9 cellular contexts compared by ENCODE assay signal in genomic region chr1:154445040-154445472, GRCh38. TPM values are rescaled to one million over a fixed set of nuclear protein-coding genes. Genes with fewer than 3 reads are reported as not detected.
DNase-seq lines count a peak whose midpoint lies in the region; ATAC-seq and TF ChIP-seq lines count a peak whose summit lies in the region.
"Had no signal": no experiment of that assay in that cellular context is flagged by ENCODE, and none has a peak within 500 bp of the region (broad histone marks: within the 10 kb centered on the region; RNA-seq: fewer than 3 reads in every experiment).

No MANE protein-coding gene starts in this region.

- DNase-seq in stimulated activated naive CD4-positive, alpha-beta T cell treated with Interleukin-2 at 50 U/mL for 16 hours (lab: John Stamatoyannopoulos, UW): peak; percentile 13
- no peak for DNase-seq in stimulated activated naive CD4-positive, alpha-beta T cell (lab: John Stamatoyannopoulos, UW)
- DNase-seq in chondrocyte (ENCODE audit: low spot score): no peak
- no peak for DNase-seq in cardiac septum (ENCODE audit: low spot score)
- DNase-seq in nucleus accumbens (lab: John Stamatoyannopoulos, UW): no peak
- DNase-seq in mesothelial cell of epicardium (ENCODE audit: low spot score in 2 of 2, unreplicated experiment in 2 of 2): no peak
- DNase-seq: naive B cell had no signal

- H3K4me2 ChIP-seq in Loucy (ENCODE audit: low read depth, low read length, poor library complexity, severe bottlenecking): peak overlapping the region; percentile 8

- intact Hi-C loops in cardiac septum (cut with DNase I): no loop called here

- H3K27me3 ChIP-seq in Loucy (ENCODE audit: insufficient read depth, low read length, poor library complexity, severe bottlenecking): peaks cover 7% of the 10 kb centered on the region

- no peaks in the 10 kb centered on the region for H3K79me2 ChIP-seq in Loucy (ENCODE audit: insufficient read depth, low read length)

- H3K36me3 ChIP-seq in Loucy (ENCODE audit: insufficient read depth, low read length): no peaks in the 10 kb centered on the region

- no peaks in the 10 kb centered on the region for H4K20me1 ChIP-seq in Loucy (ENCODE audit: insufficient read depth, low read length, poor library complexity, severe bottlenecking)

- H3K4me1 ChIP-seq in Loucy (ENCODE audit: insufficient read depth, low read length, poor library complexity, severe bottlenecking): peaks cover 13% of the 10 kb centered on the region

- H3K36me3 Mint-ChIP-seq in chondrocyte (ENCODE audit: low read depth): peaks cover 2% of the 10 kb centered on the region
- H3K36me3 Mint-ChIP-seq in mesothelial cell of epicardium: no peaks in the 10 kb centered on the region
- H3K36me3 Mint-ChIP-seq: naive B cell had no signal

- H3K9me3 Mint-ChIP-seq in chondrocyte (ENCODE audit: low read depth) (no peaks in the 10 kb centered on the region), mesothelial cell of epicardium (no peaks in the 10 kb centered on the region)
- H3K9me3 Mint-ChIP-seq: naive B cell had no signal

- TF ChIP-seq CTCF in Loucy (conservative IDR thresholded peaks at IDR 0.05; ENCODE audit: low read length) (no peak), chondrocyte (IDR thresholded peaks at IDR 0.05) (no peak), mesothelial cell of epicardium (IDR thresholded peaks at IDR 0.05; ENCODE audit: unreplicated experiment) (no peak)

- no peaks in the 10 kb centered on the region for H3F3A ChIP-seq in Loucy (ENCODE audit: low read depth)

- H3K9ac ChIP-seq in Loucy (ENCODE audit: low read depth, low read length, poor library complexity, severe bottlenecking): no peak overlapping the region

- no peak overlapping the region for H3K4me3 ChIP-seq in Loucy (ENCODE audit: low read length, poor library complexity, severe bottlenecking)

- no peak for ATAC-seq in HG03520 (IDR thresholded peaks at IDR 0.05; ENCODE audit: unreplicated experiment)

- H3K9me3 ChIP-seq in Loucy (ENCODE audit: insufficient read depth, low read depth, low read length): no peaks in the 10 kb centered on the region

- H3K27ac Mint-ChIP-seq in chondrocyte (ENCODE audit: unreplicated experiment) (peak overlapping the region; percentile 27), mesothelial cell of epicardium (no peak overlapping the region)

- H3K9me2 ChIP-seq in Loucy (replicated peaks; ENCODE audit: low read depth, low read length): no peaks in the 10 kb centered on the region

- no peak overlapping the region for H2AFZ ChIP-seq in Loucy (ENCODE audit: low read length)

- H3K4me1 Mint-ChIP-seq in chondrocyte (ENCODE audit: low read depth) (peaks cover 48% of the 10 kb centered on the region), mesothelial cell of epicardium (peaks cover 22% of the 10 kb centered on the region)

- H3K27me3 Mint-ChIP-seq in chondrocyte (ENCODE audit: low read depth): no peaks in the 10 kb centered on the region
- peaks cover 9% of the 10 kb centered on the region for H3K27me3 Mint-ChIP-seq in mesothelial cell of epicardium (ENCODE audit: low read depth)

- H3K4me3 Mint-ChIP-seq in chondrocyte (ENCODE audit: unreplicated experiment): no peak overlapping the region
- H3K4me3 Mint-ChIP-seq in mesothelial cell of epicardium: no peak overlapping the region
- H3K4me3 Mint-ChIP-seq: naive B cell had no signal

RNA-seq across cellular contexts. Expression of gene IL6R, which starts 39.9 kb away (rescaled TPM):
- total RNA-seq in chondrocyte (1.1 to 1.4 TPM (median 1.3 TPM) in 3 replicates), cardiac septum (5.2 TPM), mesothelial cell of epicardium (0.78 to 1.2 TPM (median 0.97 TPM) in 3 replicates)

RNA-seq across cellular contexts. Expression of gene TDRD10, which starts 57.0 kb away (rescaled TPM):
- total RNA-seq in chondrocyte (0.17 TPM in 1 of 3 replicates, not detected in the others), cardiac septum (5.0 TPM), mesothelial cell of epicardium (0.18 to 0.69 TPM (median 0.31 TPM) in 3 replicates)

RNA-seq across cellular contexts. Expression of gene SHE, which starts 57.2 kb away (rescaled TPM):
- 0.10 to 0.20 TPM in 2 of 3 replicates, not detected in the other for total RNA-seq in chondrocyte
- 16.8 TPM for total RNA-seq in cardiac septum
- 0.29 to 0.54 TPM (median 0.47 TPM) in 3 replicates for total RNA-seq in mesothelial cell of epicardium

Comparison
In these comparisons a context has a peak if more than half of its experiments do, and no peak if none do; other contexts are left out.
1. RNA of gene SHE, which starts 57.2 kb away (total RNA-seq): 16.8 TPM in cardiac septum (single experiment); 0.29 to 0.54 TPM in mesothelial cell of epicardium and 0.10 to 0.20 TPM in chondrocyte; every median in the first group is over 10 times any median in the second.